Comparison of ENCODE assay signal across 25 cellular contexts in the genomic region with DNA sequence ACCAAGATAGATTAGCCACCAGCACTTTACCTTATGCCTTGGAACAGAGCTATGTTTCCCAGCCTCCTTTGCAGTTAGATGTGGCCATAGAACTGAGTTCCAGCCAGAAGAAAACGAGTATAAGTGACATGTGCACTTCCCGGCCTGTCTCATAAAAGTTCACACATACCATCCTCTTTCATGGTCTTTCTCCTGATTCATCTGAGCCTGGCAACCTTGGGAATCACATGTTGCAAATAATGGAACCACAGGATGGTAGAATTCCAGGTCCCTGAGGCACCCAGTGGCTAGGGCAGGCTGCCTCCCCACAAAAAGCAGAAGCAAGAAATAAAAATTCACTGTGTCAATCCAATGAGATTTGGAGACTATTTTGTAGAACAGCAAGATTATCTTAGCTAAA.
DNase-seq lines count a peak whose midpoint lies in the region; ATAC-seq, FAIRE-seq and TF ChIP-seq lines count a peak whose summit lies in the region.
"Had no signal": no experiment of that assay in that cellular context is flagged by ENCODE, and none has a peak within 500 bp of the region (broad histone marks: within the 10 kb centered on the region; RNA-seq: fewer than 3 reads in every experiment).

No MANE protein-coding gene starts in this region.

- no peaks in the 10 kb centered on the region for H3K9me3 ChIP-seq in CD4-positive, CD25-positive, alpha-beta regulatory T cell (ENCODE audit: control insufficient read depth in 2 of 2, low read length in 2 of 2)
- H3K9me3 ChIP-seq in PC-9 (ENCODE audit: insufficient read depth, low read depth) (no peaks in the 10 kb centered on the region), endothelial cell of umbilical vein (replicated peaks; ENCODE audit: control insufficient read depth, insufficient read depth, low read length) (no peaks in the 10 kb centered on the region)
- H3K9me3 ChIP-seq: Peyer's patch, tibial nerve had no signal

- H3K79me2 ChIP-seq in PC-9 (ENCODE audit: low read depth) (peaks cover 43% of the 10 kb centered on the region), endothelial cell of umbilical vein (ENCODE audit: control insufficient read depth, insufficient read depth, low read length) (peaks cover 54% of the 10 kb centered on the region)

- peaks cover 0 to 34% (median 21%) of the 10 kb centered on the region in 4 donors for H3K4me1 Mint-ChIP-seq in CD4-positive, CD25-positive, alpha-beta regulatory T cell
- H3K4me1 Mint-ChIP-seq in osteocyte (ENCODE audit: unreplicated experiment) (peaks cover 48% of the 10 kb centered on the region), nephron progenitor cell (peaks cover 33% of the 10 kb centered on the region)

- no peak for TF ChIP-seq POLR2A in endothelial cell of umbilical vein (IDR thresholded peaks at IDR 0.05; ENCODE audit: low read depth, low read length)

- H3K4me3 ChIP-seq in CD4-positive, CD25-positive, alpha-beta regulatory T cell (ENCODE audit: low read depth, low read length): no peak overlapping the region
- no peak overlapping the region for H3K4me3 ChIP-seq in PC-9
- peak overlapping the region in 1 of 3 experiments; percentile 92 for H3K4me3 ChIP-seq in endothelial cell of umbilical vein (replicated peaks in 1 of 3; ENCODE audit: insufficient read depth in 1 of 3, low read depth in 1 of 3, low read length in 3 of 3)
- H3K4me3 ChIP-seq: Peyer's patch had no signal

- POLR2A ChIA-PET in PC-9 (lab: Charles Lee; ENCODE audit: unreplicated experiment): no interaction called here
- POLR2A ChIA-PET in endothelial cell of umbilical vein (lab: Charles Lee): no interaction called here

- FAIRE-seq in endothelial cell of umbilical vein (lab: Jason Lieb, UNC): no peak
- FAIRE-seq: bronchial epithelial cell, colon, GM12892, small intestine had no signal

- BruUV-seq in PC-9 (replicated peaks; lab: Mats Ljungman, UMichigan) (no TSS peak), endothelial cell of umbilical vein (replicated peaks; lab: Mats Ljungman, UMichigan) (no TSS peak)

- dilution Hi-C loops in endothelial cell of umbilical vein (cut with MboI; ENCODE audit: extremely low pct_ligation_motif_present, low sequenced_read_pairs): no loop called here

- peak overlapping the region in 1 of 4 donors; percentile 5 for H3K4me3 Mint-ChIP-seq in CD4-positive, CD25-positive, alpha-beta regulatory T cell
- H3K4me3 Mint-ChIP-seq in osteocyte (ENCODE audit: unreplicated experiment) (peak overlapping the region; percentile 26), nephron progenitor cell (no peak overlapping the region)
- H3K4me3 Mint-ChIP-seq: activated naive CD4-positive, alpha-beta T cell treated with anti-CD3 and anti-CD28 coated beads, Interleukin-2, amount 10 ng/mL, durations not matched to agents 7 days and 5 days had no signal

- no peaks in the 10 kb centered on the region for H3K9me1 ChIP-seq in endothelial cell of umbilical vein (replicated peaks; ENCODE audit: control insufficient read depth, extremely low read depth, insufficient read depth, low read length)

- CTCF ChIA-PET in PC-9 (lab: Charles Lee) (no interaction called here), endothelial cell of umbilical vein (lab: Charles Lee) (interaction anchor here (2.1 kb wide), 1 partner anchor 11 kb away, joined by 10 read pairs; no protein-coding TSS in a partner anchor)

- H3K27me3 ChIP-seq in CD4-positive, CD25-positive, alpha-beta regulatory T cell (ENCODE audit: control insufficient read depth, insufficient read depth, low read length): peaks cover 7% of the 10 kb centered on the region
- H3K27me3 ChIP-seq in PC-9 (ENCODE audit: insufficient read depth, low read depth) (no peaks in the 10 kb centered on the region), endothelial cell of umbilical vein (ENCODE audit: control insufficient read depth in 2 of 2, insufficient read depth in 2 of 2, low read length in 2 of 2) (no peaks in the 10 kb centered on the region)
- H3K27me3 ChIP-seq: Peyer's patch, tibial nerve had no signal

- H3K36me3 ChIP-seq in CD4-positive, CD25-positive, alpha-beta regulatory T cell (ENCODE audit: control insufficient read depth, insufficient read depth, low read length): no peaks in the 10 kb centered on the region
- H3K36me3 ChIP-seq in PC-9 (ENCODE audit: low read depth) (no peaks in the 10 kb centered on the region), endothelial cell of umbilical vein (ENCODE audit: control insufficient read depth in 2 of 2, extremely low read depth in 1 of 2, insufficient read depth in 2 of 2, low read length in 2 of 2) (no peaks in the 10 kb centered on the region)
- H3K36me3 ChIP-seq: Peyer's patch, tibial nerve had no signal

- H2AFZ ChIP-seq in PC-9 (no peak overlapping the region), endothelial cell of umbilical vein (ENCODE audit: low read depth, low read length) (no peak overlapping the region)

- H4K20me1 ChIP-seq in PC-9 (ENCODE audit: insufficient read depth): no peaks in the 10 kb centered on the region
- no peaks in the 10 kb centered on the region for H4K20me1 ChIP-seq in endothelial cell of umbilical vein (replicated peaks; ENCODE audit: control insufficient read depth, extremely low read depth, insufficient read depth, low read length)

- no peak for ATAC-seq in CD4-positive, CD25-positive, alpha-beta regulatory T cell (ENCODE audit: low read depth in 2 of 2)
- ATAC-seq: left cardiac atrium had no signal

- TF ChIP-seq CTCF in PC-9 (conservative IDR thresholded peaks at IDR 0.05): no peak
- TF ChIP-seq CTCF in endothelial cell of umbilical vein (IDR thresholded peaks at IDR 0.05; ENCODE audit: extremely low read depth in 1 of 2, insufficient read depth in 1 of 2, low read depth in 1 of 2, low read length in 2 of 2): no peak
- no peak for TF ChIP-seq CTCF in osteocyte (IDR thresholded peaks at IDR 0.05)
- no peak for TF ChIP-seq CTCF in nephron progenitor cell (IDR thresholded peaks at IDR 0.05)

- no peaks in the 10 kb centered on the region for H3K4me1 ChIP-seq in CD4-positive, CD25-positive, alpha-beta regulatory T cell (ENCODE audit: control insufficient read depth, insufficient read depth, low read length, poor library complexity, severe bottlenecking)
- H3K4me1 ChIP-seq in PC-9 (replicated peaks; ENCODE audit: insufficient read depth) (peaks cover 63% of the 10 kb centered on the region), endothelial cell of umbilical vein (ENCODE audit: control insufficient read depth, extremely low read depth, insufficient read depth, low read length) (peaks cover 63% of the 10 kb centered on the region)
- H3K4me1 ChIP-seq: Peyer's patch had no signal

- H3F3A ChIP-seq in PC-9 (ENCODE audit: insufficient read depth, low read depth): peaks cover 31% of the 10 kb centered on the region

- no peak for DNase-seq in CD4-positive, CD25-positive, alpha-beta regulatory T cell
- DNase-seq in PC-9 (no peak), endothelial cell of umbilical vein (ENCODE audit: low read depth, low spot score) (no peak), osteocyte (ENCODE audit: extremely low spot score, unreplicated experiment) (no peak), anterior cingulate cortex (lab: John Stamatoyannopoulos, UW) (no peak), nephron progenitor cell (no peak)
- DNase-seq in activated CD8-positive, alpha-beta memory T cell treated with anti-CD3 and anti-CD28 coated beads, Interleukin-2, amount 50 U/mL, for 4 hours: no peak
- DNase-seq in activated naive CD4-positive, alpha-beta T cell (lab: John Stamatoyannopoulos, UW): no peak
- DNase-seq: activated CD4-positive, alpha-beta T cell treated with anti-CD3 and anti-CD28 coated beads, Interleukin-2, amount 50 U/mL, for 4 hours; activated naive CD4-positive, alpha-beta T cell treated with anti-CD3 and anti-CD28 coated beads, Interleukin-2, amount 10 ng/mL, durations not matched to agents 7 days and 5 days; amniotic stem cell; COR-L47; effector CD8-positive, alpha-beta T cell; left cardiac atrium; NCI-H1092; NCI-H187; nucleus accumbens; Peyer's patch; small intestine; stimulated activated CD4-positive, alpha-beta T cell treated with anti-CD3 and anti-CD28 coated beads, Interleukin-1b, Interleukin-23, amount 100 ng/mL, for 48 hours; stimulated activated CD8-positive, alpha-beta memory T cell treated with anti-CD3 and anti-CD28 coated beads, Interleukin-4, amount 100 ng/mL, for 48 hours had no signal

- peak overlapping the region in 2 of 3 donors; percentile 8 to 67 for H3K27ac Mint-ChIP-seq in CD4-positive, CD25-positive, alpha-beta regulatory T cell
- H3K27ac Mint-ChIP-seq in osteocyte (ENCODE audit: unreplicated experiment) (no peak overlapping the region), nephron progenitor cell (no peak overlapping the region)
- H3K27ac Mint-ChIP-seq: activated naive CD4-positive, alpha-beta T cell treated with anti-CD3 and anti-CD28 coated beads, Interleukin-2, amount 10 ng/mL, durations not matched to agents 7 days and 5 days had no signal

- intact Hi-C loops in PC-9 (cut with micrococcal nuclease; ENCODE audit: unreplicated experiment): no loop called here
- intact Hi-C loops in endothelial cell of umbilical vein (cut with micrococcal nuclease): loop anchor here (5.0 kb wide), 1 partner anchor 478 kb away; no protein-coding TSS in a partner anchor

- no peaks in the 10 kb centered on the region for H3K9me2 ChIP-seq in PC-9 (ENCODE audit: insufficient read depth)

- peaks cover 13% of the 10 kb centered on the region for H3K27me3 Mint-ChIP-seq in CD4-positive, CD25-positive, alpha-beta regulatory T cell
- H3K27me3 Mint-ChIP-seq in osteocyte (ENCODE audit: unreplicated experiment) (no peaks in the 10 kb centered on the region), nephron progenitor cell (ENCODE audit: low read depth, poor library complexity) (peaks cover 20% of the 10 kb centered on the region)

- no peak overlapping the region for H3K27ac ChIP-seq in CD4-positive, CD25-positive, alpha-beta regulatory T cell (ENCODE audit: insufficient read depth, low read length, poor library complexity, severe bottlenecking)
- no peak overlapping the region for H3K27ac ChIP-seq in PC-9
- peak overlapping the region; percentile 86 for H3K27ac ChIP-seq in endothelial cell of umbilical vein (ENCODE audit: insufficient read depth, low read depth, low read length)
- H3K27ac ChIP-seq: Peyer's patch had no signal

- H3K4me2 ChIP-seq in PC-9 (peak overlapping the region; percentile 83), endothelial cell of umbilical vein (ENCODE audit: insufficient read depth, low read length) (peak overlapping the region; percentile 97)

- peaks cover 0 to 2% (median 0%) of the 10 kb centered on the region in 7 donors for H3K9me3 Mint-ChIP-seq in CD4-positive, CD25-positive, alpha-beta regulatory T cell
- no peaks in the 10 kb centered on the region for H3K9me3 Mint-ChIP-seq in osteocyte (ENCODE audit: unreplicated experiment)
- H3K9me3 Mint-ChIP-seq in nephron progenitor cell: no peaks in the 10 kb centered on the region
- H3K9me3 Mint-ChIP-seq: activated naive CD4-positive, alpha-beta T cell treated with anti-CD3 and anti-CD28 coated beads, Interleukin-2, amount 10 ng/mL, durations not matched to agents 7 days and 5 days had no signal

- H3K36me3 Mint-ChIP-seq in CD4-positive, CD25-positive, alpha-beta regulatory T cell: no peaks in the 10 kb centered on the region
- no peaks in the 10 kb centered on the region for H3K36me3 Mint-ChIP-seq in osteocyte (ENCODE audit: unreplicated experiment)
- no peaks in the 10 kb centered on the region for H3K36me3 Mint-ChIP-seq in nephron progenitor cell (ENCODE audit: low read depth)
- H3K36me3 Mint-ChIP-seq: activated naive CD4-positive, alpha-beta T cell treated with anti-CD3 and anti-CD28 coated beads, Interleukin-2, amount 10 ng/mL, durations not matched to agents 7 days and 5 days had no signal

- no peak overlapping the region for H3K9ac ChIP-seq in endothelial cell of umbilical vein (replicated peaks; ENCODE audit: extremely low read depth, insufficient read depth, low read length)

Comparison
In these comparisons a context has a peak if more than half of its experiments do, and no peak if none do; other contexts are left out.
1. H3K27ac Mint-ChIP-seq: peak in CD4-positive, CD25-positive, alpha-beta regulatory T cell (2 of 3); none in osteocyte (single experiment) and nephron progenitor cell (single experiment).